Comparison of ENCODE assay signal across 17 cellular contexts in the genomic region with DNA sequence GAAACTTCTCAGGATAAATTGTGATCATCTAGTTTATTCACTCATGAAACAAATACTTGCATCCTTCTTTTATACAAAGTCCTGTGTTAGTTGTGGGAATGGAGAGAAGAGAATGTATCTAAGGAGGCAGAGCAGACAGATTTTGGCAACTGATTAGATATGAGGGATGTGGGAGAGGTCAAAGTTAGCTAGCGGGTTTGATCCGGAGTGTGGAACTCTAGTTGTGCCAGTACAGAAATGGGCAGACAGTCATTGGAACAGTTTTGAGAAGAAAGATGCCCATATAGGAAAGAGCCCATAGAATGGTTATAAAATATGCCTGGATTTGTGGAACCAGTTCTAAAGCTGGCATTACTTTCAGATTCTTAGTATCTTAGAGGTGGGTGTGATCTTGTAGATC.
DNase-seq lines count a peak whose midpoint lies in the region; ATAC-seq, FAIRE-seq and TF ChIP-seq lines count a peak whose summit lies in the region.
"Had no signal": no experiment of that assay in that cellular context is flagged by ENCODE, and none has a peak within 500 bp of the region (broad histone marks: within the 10 kb centered on the region; RNA-seq: fewer than 3 reads in every experiment).

No MANE protein-coding gene starts in this region.

- DNase-seq in MCF 10A (ENCODE audit: unreplicated experiment) (no peak), mammary epithelial cell (no peak), astrocyte (ENCODE audit: low read depth) (no peak), HepG2 (ENCODE audit: low spot score) (no peak), type B pancreatic cell (ENCODE audit: extremely low spot score, unreplicated experiment) (no peak), GM10248 (ENCODE audit: extremely low spot score) (no peak), DMS153 treated with DMSO at 0.1 percent for 48 hours (lab: John Stamatoyannopoulos, UW; ENCODE audit: unreplicated experiment) (no peak)
- DNase-seq: DMS153, NCI-H187 treated with DMSO at 0.1 percent for 48 hours, NCI-H2171, NCI-H82, SJCRH30 had no signal

- peak overlapping the region; percentile 0 for H3K27ac Mint-ChIP-seq in MCF 10A (ENCODE audit: low read depth, unreplicated experiment)
- peak overlapping the region; percentile 29 for H3K27ac Mint-ChIP-seq in astrocyte (ENCODE audit: unreplicated experiment)
- H3K27ac Mint-ChIP-seq in type B pancreatic cell, result peak overlapping the region; percentile 3

- H2AFZ ChIP-seq in mammary epithelial cell (ENCODE audit: low read depth, low read length) (no peak overlapping the region), astrocyte (ENCODE audit: low read depth, low read length) (no peak overlapping the region), HepG2 (ENCODE audit: low read length) (no peak overlapping the region)

- H3K27me3 Mint-ChIP-seq in MCF 10A (ENCODE audit: insufficient read depth, unreplicated experiment) (no peaks in the 10 kb centered on the region), astrocyte (ENCODE audit: low read depth, unreplicated experiment) (no peaks in the 10 kb centered on the region), type B pancreatic cell (no peaks in the 10 kb centered on the region)

- peaks cover 11% of the 10 kb centered on the region for H3K36me3 Mint-ChIP-seq in MCF 10A (ENCODE audit: insufficient read depth, unreplicated experiment)
- H3K36me3 Mint-ChIP-seq in astrocyte (ENCODE audit: low read depth, unreplicated experiment), result peaks cover 11% of the 10 kb centered on the region
- peaks cover 20% of the 10 kb centered on the region for H3K36me3 Mint-ChIP-seq in type B pancreatic cell

- TF ChIP-seq POLR2A in HepG2 (IDR thresholded peaks at IDR 0.05; ENCODE audit: insufficient read depth in 1 of 2, low read depth in 2 of 2, low read length in 2 of 2), result peak in 1 of 2 experiments; percentile 3; a peak in 1 of 4 replicates

- H3K4me3 Mint-ChIP-seq in MCF 10A (ENCODE audit: unreplicated experiment) (no peak overlapping the region), astrocyte (ENCODE audit: unreplicated experiment) (no peak overlapping the region), type B pancreatic cell (no peak overlapping the region)

- H3K9ac ChIP-seq in mammary epithelial cell (ENCODE audit: insufficient read depth, low read length) (no peak overlapping the region), astrocyte (ENCODE audit: low read length) (no peak overlapping the region), HepG2 (ENCODE audit: insufficient read depth, low read depth, low read length) (0 out of 2 replicates have a peak overlapping the region, but pooled peaks have one; percentile 1)
- H3K9ac ChIP-seq: BLaER1 treated with 17β-estradiol and CSF1 and Interleukin-3, amounts not matched to agents 10 nM and 100 nM had no signal

- intact Hi-C loops in MCF 10A (cut with micrococcal nuclease) (no loop called here), mammary epithelial cell (cut with micrococcal nuclease) (no loop called here), HepG2 (cut with micrococcal nuclease; ENCODE audit: unreplicated experiment) (loop anchor here (2.0 to 5.0 kb wide), 2 partner anchors 22 to 38 kb away; no protein-coding TSS in a partner anchor)

- H3K9me3 Mint-ChIP-seq in MCF 10A (ENCODE audit: unreplicated experiment), result no peaks in the 10 kb centered on the region
- H3K9me3 Mint-ChIP-seq in astrocyte (ENCODE audit: unreplicated experiment), result no peaks in the 10 kb centered on the region
- peaks cover 5% of the 10 kb centered on the region for H3K9me3 Mint-ChIP-seq in type B pancreatic cell

- H3K79me2 ChIP-seq in mammary epithelial cell (ENCODE audit: insufficient read depth, low read length), result peaks cover 94% of the 10 kb centered on the region
- peaks cover 99% of the 10 kb centered on the region for H3K79me2 ChIP-seq in astrocyte (ENCODE audit: insufficient read depth, low read length)
- H3K79me2 ChIP-seq in HepG2 (ENCODE audit: insufficient read depth, low read length), result peaks cover 95% of the 10 kb centered on the region

- H3K36me3 ChIP-seq in mammary epithelial cell (ENCODE audit: insufficient read depth, low read length), result no peaks in the 10 kb centered on the region
- H3K36me3 ChIP-seq in astrocyte (ENCODE audit: insufficient read depth, low read length), result peaks cover 4% of the 10 kb centered on the region
- H3K36me3 ChIP-seq in HepG2 (replicated peaks in 1 of 2; ENCODE audit: control insufficient read depth in 1 of 2, insufficient read depth in 2 of 2, low read length in 2 of 2), result peaks cover 6 to 38% of the 10 kb centered on the region in 2 experiments

- H3K4me1 ChIP-seq in mammary epithelial cell (ENCODE audit: insufficient read depth, low read length) (peaks cover 17% of the 10 kb centered on the region), astrocyte (ENCODE audit: insufficient read depth, low read length) (peaks cover 24% of the 10 kb centered on the region), HepG2 (ENCODE audit: insufficient read depth, low read length) (peaks cover 87% of the 10 kb centered on the region)

- no peak for TF ChIP-seq EP300 in HepG2 (IDR thresholded peaks at IDR 0.05; ENCODE audit: low read depth in 2 of 2, low read length in 2 of 2)
- TF ChIP-seq EP300 in HepG2 (CRISPR knock-in tag; IDR thresholded peaks at IDR 0.05; ENCODE audit: borderline replicate concordance), result no peak

- WGBS in mammary epithelial cell (ENCODE audit: low coverage, missing lambda C conversion rate), result 91% methylated on average over 2 of the region's 2 CpGs
- 85% methylated on average over 2 of the region's 2 CpGs for WGBS in HepG2 (ENCODE audit: low lambda C conversion rate)

- no TSS peak for BruUV-seq in MCF 10A (replicated peaks; lab: Mats Ljungman, UMichigan)
- BruUV-seq in mammary epithelial cell (replicated peaks; lab: Mats Ljungman, UMichigan), result no TSS peak
- BruUV-seq in HepG2 (replicated peaks; lab: Mats Ljungman, UMichigan), result no TSS peak

- H3K4me1 Mint-ChIP-seq in MCF 10A (ENCODE audit: insufficient read depth, unreplicated experiment) (peaks cover 45% of the 10 kb centered on the region), astrocyte (ENCODE audit: low read depth, unreplicated experiment) (peaks cover 70% of the 10 kb centered on the region), type B pancreatic cell (ENCODE audit: unreplicated experiment) (peaks cover 46% of the 10 kb centered on the region)

- TF ChIP-seq CTCF in MCF 10A (IDR thresholded peaks at IDR 0.05; ENCODE audit: unreplicated experiment) (no peak), mammary epithelial cell (conservative IDR thresholded peaks at IDR 0.05 in 1 of 2, IDR thresholded peaks at IDR 0.05 in 1 of 2; ENCODE audit: extremely low read depth in 1 of 2, insufficient read depth in 1 of 2, low read depth in 1 of 2, low read length in 2 of 2) (no peak), astrocyte (IDR thresholded peaks at IDR 0.05; ENCODE audit: insufficient read depth, low read depth, low read length) (no peak), HepG2 (CRISPR knock-in tag; IDR thresholded peaks at IDR 0.05) (no peak), type B pancreatic cell (conservative IDR thresholded peaks at IDR 0.05) (no peak), GM10248 (IDR thresholded peaks at IDR 0.05; ENCODE audit: control extremely low read depth, extremely low read depth, low read depth, missing control alignments) (no peak)

- POLR2A ChIA-PET in MCF 10A (lab: Yijun Ruan, JAX), result no interaction called here
- POLR2A ChIA-PET in HepG2 (lab: Yijun Ruan, JAX), result interaction anchor here (0.6 to 1.7 kb wide), 7 partner anchors 8 to 339 kb away, joined by 3 to 18 read pairs (median 4); no protein-coding TSS in a partner anchor
- POLR2A ChIA-PET in GM10248 (lab: Yijun Ruan, JAX), result no interaction called here

- in situ Hi-C loops in mammary epithelial cell (cut with MboI; ENCODE audit: low sequenced_read_pairs in 2 of 2) (no loop called here), HepG2 (cut with HindIII; ENCODE audit: extremely low pct_ligation_motif_present, low pct_unique_long_range_greater_than_20kb) (no loop called here)

- TF ChIP-seq RAD21 in HepG2 (CRISPR knock-in tag; IDR thresholded peaks at IDR 0.05), result no peak

- FAIRE-seq in astrocyte (lab: Jason Lieb, UNC) (no peak), HepG2 (lab: Jason Lieb, UNC) (no peak)
- FAIRE-seq: GM12891 had no signal

- CTCF ChIA-PET in MCF 10A (lab: Yijun Ruan, JAX), result interaction anchor here (0.6 to 2.0 kb wide), 3 partner anchors 21 to 56 kb away, joined by 3 to 4 read pairs (median 3); no protein-coding TSS in a partner anchor
- CTCF ChIA-PET in mammary epithelial cell (lab: Charles Lee; ENCODE audit: low non-redundant PET), result no interaction called here
- CTCF ChIA-PET in HepG2 (lab: Yijun Ruan, JAX; ENCODE audit: low intra/inter-chr PET ratio, low total read pairs), result no interaction called here
- CTCF ChIA-PET in GM10248 (lab: Yijun Ruan, JAX), result interaction anchor here (1.6 to 5.1 kb wide), 2 partner anchors 15 to 17 kb away, joined by 4 to 15 read pairs; no protein-coding TSS in a partner anchor

- H3K9me3 ChIP-seq in mammary epithelial cell (replicated peaks; ENCODE audit: insufficient read depth, low read length) (no peaks in the 10 kb centered on the region), astrocyte (ENCODE audit: insufficient read depth, low read depth, low read length) (no peaks in the 10 kb centered on the region), HepG2 (ENCODE audit: low read length) (no peaks in the 10 kb centered on the region)
- H3K9me3 ChIP-seq: SJCRH30 had no signal

- H4K20me1 ChIP-seq in mammary epithelial cell (ENCODE audit: insufficient read depth, low read length) (no peaks in the 10 kb centered on the region), astrocyte (ENCODE audit: insufficient read depth, low read length) (peaks cover 84% of the 10 kb centered on the region), HepG2 (ENCODE audit: insufficient read depth, low read length) (peaks cover 96% of the 10 kb centered on the region)

- ATAC-seq in HepG2 (no peak), GM21825 (IDR thresholded peaks at IDR 0.05; ENCODE audit: unreplicated experiment) (no peak)

- H3K4me3 ChIP-seq in mammary epithelial cell (replicated peaks in 1 of 3; ENCODE audit: insufficient read depth in 1 of 3, low read depth in 2 of 3, low read length in 3 of 3) (no peak overlapping the region), astrocyte (ENCODE audit: insufficient read depth, low read depth, low read length) (no peak overlapping the region), HepG2 (replicated peaks in 1 of 3; ENCODE audit: insufficient read depth in 1 of 3, low read depth in 2 of 3, low read length in 3 of 3) (no peak overlapping the region)
- H3K4me3 ChIP-seq: BLaER1 treated with 17β-estradiol and CSF1 and Interleukin-3, amounts not matched to agents 10 nM and 100 nM; SJCRH30 had no signal

- H3K27ac ChIP-seq in mammary epithelial cell (ENCODE audit: insufficient read depth, low read depth, low read length) (no peak overlapping the region), astrocyte (ENCODE audit: low read depth, low read length) (no peak overlapping the region), HepG2 (ENCODE audit: extremely low read length, insufficient read depth, low read length) (peak overlapping the region; percentile 57)
- H3K27ac ChIP-seq: 22Rv1, HL-60, SJCRH30 had no signal

- H3K4me2 ChIP-seq in mammary epithelial cell (ENCODE audit: insufficient read depth, low read depth, low read length) (no peak overlapping the region), astrocyte (ENCODE audit: low read length) (no peak overlapping the region), HepG2 (ENCODE audit: low read depth, low read length) (peak overlapping the region; percentile 30)

- H3K27me3 ChIP-seq in mammary epithelial cell (ENCODE audit: insufficient read depth, low read length) (no peaks in the 10 kb centered on the region), astrocyte (ENCODE audit: insufficient read depth, low read length) (no peaks in the 10 kb centered on the region), HepG2 (ENCODE audit: control insufficient read depth in 1 of 2, insufficient read depth in 2 of 2, low read length in 2 of 2) (no peaks in the 10 kb centered on the region)
- H3K27me3 ChIP-seq: BLaER1 treated with 17β-estradiol and CSF1 and Interleukin-3, amounts not matched to agents 10 nM and 100 nM; SJCRH30 had no signal

- dilution Hi-C loops in mammary epithelial cell (cut with HindIII; ENCODE audit: low sequenced_read_pairs), result no loop called here

Comparison
In these comparisons a context has a peak if more than half of its experiments do, and no peak if none do; other contexts are left out.
1. CTCF ChIA-PET loops: an anchor here in MCF 10A (0.6 to 2.0 kb wide) and GM10248 (1.6 to 5.1 kb wide); none called in mammary epithelial cell and HepG2.